29 cellular contexts compared by ENCODE assay signal in genomic region chr3:78757734-78758133, GRCh38.
DNase-seq lines count a peak whose midpoint lies in the region; TF ChIP-seq lines count a peak whose summit lies in the region.
"Had no signal": no experiment of that assay in that cellular context is flagged by ENCODE, and none has a peak within 500 bp of the region (broad histone marks: within the 10 kb centered on the region; RNA-seq: fewer than 3 reads in every experiment).

No MANE protein-coding gene starts in this region.

- H3K36me3 ChIP-seq in suprapubic skin (no peaks in the 10 kb centered on the region), Caco-2 (ENCODE audit: control insufficient read depth, insufficient read depth, low read length) (no peaks in the 10 kb centered on the region)
- H3K36me3 ChIP-seq: gastrocnemius medialis, lower lobe of right lung, Peyer's patch, right lobe of liver, SJSA1, transverse colon had no signal

- H3K9me3 Mint-ChIP-seq in Caco-2 (ENCODE audit: unreplicated experiment) = no peaks in the 10 kb centered on the region
- H3K9me3 Mint-ChIP-seq: T-helper 1 cell treated with Interleukin-12 subunit alpha and Interleukin-12 subunit beta and Interleukin-4 antibody, amounts not matched to agents 30 μg/mL and 1 μg/mL, for 36 hours had no signal

- H3K4me3 Mint-ChIP-seq in Caco-2 (ENCODE audit: unreplicated experiment) = no peak overlapping the region
- H3K4me3 Mint-ChIP-seq: activated CD8-positive, alpha-beta T cell treated with anti-CD3 and anti-CD28 coated beads, Interleukin-2, amount 10 ng/mL, durations not matched to agents 7 days and 5 days; activated naive CD8-positive, alpha-beta T cell treated with anti-CD3 and anti-CD28 coated beads, Interleukin-2, amount 10 ng/mL, durations not matched to agents 7 days and 5 days; CD4-positive, alpha-beta memory T cell; T-helper 1 cell treated with Interleukin-12 subunit alpha and Interleukin-12 subunit beta and Interleukin-4 antibody, amounts not matched to agents 30 μg/mL and 1 μg/mL, for 36 hours had no signal

- CTCF ChIA-PET in Caco-2 (lab: Charles Lee) = no interaction called here

- H3K9me3 ChIP-seq in suprapubic skin = no peaks in the 10 kb centered on the region
- no peaks in the 10 kb centered on the region for H3K9me3 ChIP-seq in Caco-2
- H3K9me3 ChIP-seq: gastrocnemius medialis, lower lobe of right lung, Peyer's patch, right lobe of liver, SJSA1, transverse colon had no signal

- TF ChIP-seq CTCF in dorsolateral prefrontal cortex (IDR thresholded peaks at IDR 0.05 in 54 of 56, conservative IDR thresholded peaks at IDR 0.05 in 2 of 56; ENCODE audit: low read depth in 1 of 56, partially characterized antibody in 56 of 56) (no peak), suprapubic skin (IDR thresholded peaks at IDR 0.05) (no peak), Caco-2 (IDR thresholded peaks at IDR 0.05; ENCODE audit: insufficient read depth in 1 of 2, low read depth in 1 of 2, low read length in 1 of 2, severe bottlenecking in 1 of 2, unreplicated experiment in 1 of 2) (no peak)

- WGBS in suprapubic skin = 51% methylated on average over 4 of the region's 4 CpGs

- H3K27me3 ChIP-seq in dorsolateral prefrontal cortex (no peaks in the 10 kb centered on the region), suprapubic skin (no peaks in the 10 kb centered on the region), Caco-2 (replicated peaks; ENCODE audit: control insufficient read depth, insufficient read depth, low read length) (no peaks in the 10 kb centered on the region)
- H3K27me3 ChIP-seq: gastrocnemius medialis, Peyer's patch, right lobe of liver, SJSA1, transverse colon had no signal

- intact Hi-C loops in dorsolateral prefrontal cortex (cut with DNase I) = loop anchor here in 1 of 2 donors (10.0 kb wide), 2 partner anchors 127 to 257 kb away; no protein-coding TSS in a partner anchor
- intact Hi-C loops in Caco-2 (cut with micrococcal nuclease; ENCODE audit: unreplicated experiment) = no loop called here

- DNase-seq in NCI-H1930 (lab: John Stamatoyannopoulos, UW) (peak; percentile 13 to 17), dorsolateral prefrontal cortex (no peak), medulla oblongata (ENCODE audit: extremely low spot score) (peak; percentile 55), suprapubic skin (ENCODE audit: low spot score in 2 of 2) (no peak), T1000 (lab: John Stamatoyannopoulos, UW) (no peak), Caco-2 (no peak), DMS 273 (lab: John Stamatoyannopoulos, UW; ENCODE audit: unreplicated experiment) (no peak)
- DNase-seq: activated CD4-positive, alpha-beta T cell treated with anti-CD3 and anti-CD28 coated beads for 1 hour; activated CD8-positive, alpha-beta T cell treated with anti-CD3 and anti-CD28 coated beads, Interleukin-2, amount 10 ng/mL, durations not matched to agents 7 days and 5 days; activated effector memory CD4-positive, alpha-beta T cell treated with Interleukin-2 at 50 U/mL for 16 hours; activated naive CD8-positive, alpha-beta T cell treated with anti-CD3 and anti-CD28 coated beads, Interleukin-2, amount 10 ng/mL, durations not matched to agents 7 days and 5 days; activated T-cell treated with anti-CD3 and anti-CD28 coated beads for 4 hours; CD4-positive, alpha-beta memory T cell; DMS79; effector memory CD4-positive, alpha-beta T cell; gastrocnemius medialis; islet precursor cell; Karpas-422; lower lobe of right lung; NCI-H2171 treated with DMSO at 0.1 percent for 48 hours; NCI-H524 treated with DMSO at 0.1 percent for 48 hours; nucleus accumbens; Peyer's patch; right lobe of liver; stimulated activated CD4-positive, alpha-beta T cell treated with anti-CD3 and anti-CD28 coated beads, Interleukin-4, amount 100 ng/mL, for 4 hours; stimulated activated naive CD4-positive, alpha-beta T cell treated with Interleukin-2 at 50 U/mL for 16 hours; transverse colon had no signal

- no peaks in the 10 kb centered on the region for H3K27me3 Mint-ChIP-seq in Caco-2 (ENCODE audit: insufficient read depth, unreplicated experiment)
- H3K27me3 Mint-ChIP-seq: activated naive CD8-positive, alpha-beta T cell treated with anti-CD3 and anti-CD28 coated beads, Interleukin-2, amount 10 ng/mL, durations not matched to agents 7 days and 5 days; CD4-positive, alpha-beta memory T cell had no signal

- H3K36me3 Mint-ChIP-seq in Caco-2 (ENCODE audit: insufficient read depth, unreplicated experiment) = no peaks in the 10 kb centered on the region
- H3K36me3 Mint-ChIP-seq: activated naive CD8-positive, alpha-beta T cell treated with anti-CD3 and anti-CD28 coated beads, Interleukin-2, amount 10 ng/mL, durations not matched to agents 7 days and 5 days; CD4-positive, alpha-beta memory T cell had no signal

- no peaks in the 10 kb centered on the region for H3K4me1 Mint-ChIP-seq in Caco-2 (ENCODE audit: low read depth, unreplicated experiment)
- H3K4me1 Mint-ChIP-seq: activated naive CD8-positive, alpha-beta T cell treated with anti-CD3 and anti-CD28 coated beads, Interleukin-2, amount 10 ng/mL, durations not matched to agents 7 days and 5 days; CD4-positive, alpha-beta memory T cell had no signal

- H3K4me1 ChIP-seq in suprapubic skin = peaks cover 12% of the 10 kb centered on the region
- no peaks in the 10 kb centered on the region for H3K4me1 ChIP-seq in Caco-2
- H3K4me1 ChIP-seq: gastrocnemius medialis, lower lobe of right lung, Peyer's patch, right lobe of liver, SJSA1, transverse colon had no signal

- H3K27ac ChIP-seq in dorsolateral prefrontal cortex (peak overlapping the region in 57 of 59 donors; percentile 12 to 89 (median 68)), suprapubic skin (peak overlapping the region; percentile 0)
- H3K27ac ChIP-seq: gastrocnemius medialis, lower lobe of right lung, Peyer's patch, right lobe of liver, SJSA1, transverse colon had no signal

- H3K4me3 ChIP-seq in dorsolateral prefrontal cortex (peak overlapping the region in 27 of 59 donors; percentile 1 to 46 (median 18)), suprapubic skin (no peak overlapping the region), Caco-2 (ENCODE audit: low read depth, low read length) (no peak overlapping the region)
- H3K4me3 ChIP-seq: gastrocnemius medialis, lower lobe of right lung, Peyer's patch, right lobe of liver, SJSA1, transverse colon had no signal

- no peak overlapping the region for H3K27ac Mint-ChIP-seq in Caco-2 (ENCODE audit: unreplicated experiment)
- H3K27ac Mint-ChIP-seq: activated CD8-positive, alpha-beta T cell treated with anti-CD3 and anti-CD28 coated beads, Interleukin-2, amount 10 ng/mL, durations not matched to agents 7 days and 5 days; activated naive CD8-positive, alpha-beta T cell treated with anti-CD3 and anti-CD28 coated beads, Interleukin-2, amount 10 ng/mL, durations not matched to agents 7 days and 5 days; CD4-positive, alpha-beta memory T cell; T-helper 1 cell treated with Interleukin-12 subunit alpha and Interleukin-12 subunit beta and Interleukin-4 antibody, amounts not matched to agents 30 μg/mL and 1 μg/mL, for 36 hours had no signal

- POLR2A ChIA-PET in Caco-2 (lab: Charles Lee) = no interaction called here

- no TSS peak for BruUV-seq in Caco-2 (replicated peaks; lab: Mats Ljungman, UMichigan)

- no peak for TF ChIP-seq EP300 in suprapubic skin (IDR thresholded peaks at IDR 0.05)

- TF ChIP-seq POLR2A in suprapubic skin (IDR thresholded peaks at IDR 0.05) = no peak

Comparison
In these comparisons a context has a peak if more than half of its experiments do, and no peak if none do; other contexts are left out.
1. DNase-seq: peak in NCI-H1930 (2 of 2) and medulla oblongata (single experiment); none in dorsolateral prefrontal cortex (0 of 10), suprapubic skin (0 of 2), T1000 (single experiment), Caco-2 (0 of 2) and DMS 273 (single experiment).